In genomic region chr16:11004351-11004750, GRCh38 we compare ENCODE assay signal across 15 cellular contexts. TPM values are rescaled to one million over a fixed set of nuclear protein-coding genes. Genes with fewer than 3 reads are reported as not detected.
DNase-seq lines count a peak whose midpoint lies in the region; ATAC-seq and TF ChIP-seq lines count a peak whose summit lies in the region.
"Had no signal": no experiment of that assay in that cellular context is flagged by ENCODE, and none has a peak within 500 bp of the region (broad histone marks: within the 10 kb centered on the region; RNA-seq: fewer than 3 reads in every experiment).

No MANE protein-coding gene starts in this region.

- H3K27ac ChIP-seq in osteoblast (ENCODE audit: low read depth, low read length) = peak overlapping the region; percentile 82
- H3K27ac ChIP-seq in naive thymus-derived CD4-positive, alpha-beta T cell (ENCODE audit: low read depth, low read length) = no peak overlapping the region
- H3K27ac ChIP-seq: right atrium auricular region had no signal

- no peak for ATAC-seq in effector memory CD8-positive, alpha-beta T cell (replicated peaks)
- ATAC-seq in naive thymus-derived CD4-positive, alpha-beta T cell = no peak

- no peaks in the 10 kb centered on the region for H4K20me1 ChIP-seq in osteoblast (ENCODE audit: insufficient read depth, low read length)

- peaks cover 1 to 4% of the 10 kb centered on the region in 2 donors for H3K4me1 Mint-ChIP-seq in effector memory CD8-positive, alpha-beta T cell (ENCODE audit: low read depth in 2 of 2)
- peaks cover 0 to 43% (median 4%) of the 10 kb centered on the region in 7 donors for H3K4me1 Mint-ChIP-seq in naive thymus-derived CD4-positive, alpha-beta T cell
- H3K4me1 Mint-ChIP-seq in mesothelial cell of epicardium = peaks cover 9% of the 10 kb centered on the region

- H3K4me2 ChIP-seq in osteoblast (ENCODE audit: insufficient read depth, low read length) = peak overlapping the region; percentile 12

- no peaks in the 10 kb centered on the region for H3K79me2 ChIP-seq in osteoblast (ENCODE audit: insufficient read depth, low read length)

- DNase-seq in AG20443 (ENCODE audit: low spot score) (peak; percentile 67), MG63 (peak; percentile 55), osteoblast (ENCODE audit: insufficient read length, low spot score, missing footprints) (no peak), NOMO-1 (lab: John Stamatoyannopoulos, UW; ENCODE audit: unreplicated experiment in 2 of 2) (no peak), iPS-NIHi7 (ENCODE audit: extremely low spot score) (no peak), mesothelial cell of epicardium (ENCODE audit: low spot score in 2 of 2, unreplicated experiment in 2 of 2) (no peak)
- DNase-seq in effector memory CD8-positive, alpha-beta T cell = no peak
- no peak for DNase-seq in naive thymus-derived CD4-positive, alpha-beta T cell
- DNase-seq: activated CD4-positive, alpha-beta T cell treated with anti-CD3 and anti-CD28 coated beads for 48 hours; activated T-cell treated with anti-CD3 and anti-CD28 coated beads, Interleukin-2, amount 50 U/mL, for 48 hours; cortex of kidney; stimulated activated CD4-positive, alpha-beta T cell treated with anti-CD3 and anti-CD28 coated beads, Interleukin-4, amount 100 ng/mL, for 24 hours; uterus had no signal

- H3K36me3 ChIP-seq in MG63 (peaks cover 21% of the 10 kb centered on the region), osteoblast (ENCODE audit: insufficient read depth, low read length) (peaks cover 11% of the 10 kb centered on the region)
- peaks cover 0 to 55% (median 7%) of the 10 kb centered on the region in 3 experiments for H3K36me3 ChIP-seq in naive thymus-derived CD4-positive, alpha-beta T cell (ENCODE audit: control insufficient read depth in 2 of 3, insufficient read depth in 3 of 3, low read length in 3 of 3)
- H3K36me3 ChIP-seq: right atrium auricular region, uterus had no signal

- CTCF ChIA-PET in naive thymus-derived CD4-positive, alpha-beta T cell (lab: Charles Lee) = interaction anchor here (0.6 kb wide), 1 partner anchor 89 kb away, joined by 3 read pairs; no protein-coding TSS in a partner anchor

- no peak overlapping the region for H3K4me3 ChIP-seq in MG63
- no peak overlapping the region for H3K4me3 ChIP-seq in osteoblast (ENCODE audit: insufficient read depth, low read length)
- no peak overlapping the region for H3K4me3 ChIP-seq in naive thymus-derived CD4-positive, alpha-beta T cell (ENCODE audit: low read length)
- H3K4me3 ChIP-seq: right atrium auricular region, uterus had no signal

- peak overlapping the region; percentile 66 for H2AFZ ChIP-seq in osteoblast (ENCODE audit: low read length)

- peaks cover 38% of the 10 kb centered on the region for H3K4me1 ChIP-seq in osteoblast (ENCODE audit: insufficient read depth, low read length)
- H3K4me1 ChIP-seq in naive thymus-derived CD4-positive, alpha-beta T cell (ENCODE audit: control insufficient read depth in 2 of 2, insufficient read depth in 2 of 2, low read length in 2 of 2) = no peaks in the 10 kb centered on the region
- H3K4me1 ChIP-seq: right atrium auricular region, uterus had no signal

- no peaks in the 10 kb centered on the region for H3K9me3 Mint-ChIP-seq in effector memory CD8-positive, alpha-beta T cell
- H3K9me3 Mint-ChIP-seq in naive thymus-derived CD4-positive, alpha-beta T cell = no peaks in the 10 kb centered on the region
- H3K9me3 Mint-ChIP-seq in mesothelial cell of epicardium = no peaks in the 10 kb centered on the region
- H3K9me3 Mint-ChIP-seq: neural crest cell had no signal

- H3K27me3 ChIP-seq in MG63 (no peaks in the 10 kb centered on the region), osteoblast (ENCODE audit: insufficient read depth, low read length) (no peaks in the 10 kb centered on the region)
- no peaks in the 10 kb centered on the region for H3K27me3 ChIP-seq in naive thymus-derived CD4-positive, alpha-beta T cell (ENCODE audit: control insufficient read depth in 2 of 2, insufficient read depth in 2 of 2, low read length in 2 of 2)
- H3K27me3 ChIP-seq: right atrium auricular region, uterus had no signal

- H3K9me3 ChIP-seq in MG63 = no peaks in the 10 kb centered on the region
- no peaks in the 10 kb centered on the region for H3K9me3 ChIP-seq in osteoblast (ENCODE audit: low read depth, low read length)
- H3K9me3 ChIP-seq in naive thymus-derived CD4-positive, alpha-beta T cell (ENCODE audit: control insufficient read depth in 2 of 3, low read length in 3 of 3) = no peaks in the 10 kb centered on the region
- H3K9me3 ChIP-seq: right atrium auricular region, uterus had no signal

- intact Hi-C loops in naive thymus-derived CD4-positive, alpha-beta T cell (cut with micrococcal nuclease) = no loop called here

- H3K27me3 Mint-ChIP-seq in effector memory CD8-positive, alpha-beta T cell = no peaks in the 10 kb centered on the region
- H3K27me3 Mint-ChIP-seq in naive thymus-derived CD4-positive, alpha-beta T cell = no peaks in the 10 kb centered on the region
- H3K27me3 Mint-ChIP-seq in mesothelial cell of epicardium (ENCODE audit: low read depth) = no peaks in the 10 kb centered on the region

- POLR2A ChIA-PET in naive thymus-derived CD4-positive, alpha-beta T cell (lab: Charles Lee) = no interaction called here

- peaks cover 23% of the 10 kb centered on the region for H3K36me3 Mint-ChIP-seq in effector memory CD8-positive, alpha-beta T cell (ENCODE audit: insufficient read depth)
- peaks cover 15 to 52% (median 42%) of the 10 kb centered on the region in 5 donors for H3K36me3 Mint-ChIP-seq in naive thymus-derived CD4-positive, alpha-beta T cell
- peaks cover 25% of the 10 kb centered on the region for H3K36me3 Mint-ChIP-seq in mesothelial cell of epicardium

- H3K27ac Mint-ChIP-seq in effector memory CD8-positive, alpha-beta T cell = peak overlapping the region; percentile 12 to 60
- H3K27ac Mint-ChIP-seq in naive thymus-derived CD4-positive, alpha-beta T cell = no peak overlapping the region
- no peak overlapping the region for H3K27ac Mint-ChIP-seq in mesothelial cell of epicardium

- H3K4me3 Mint-ChIP-seq in effector memory CD8-positive, alpha-beta T cell = no peak overlapping the region
- no peak overlapping the region for H3K4me3 Mint-ChIP-seq in naive thymus-derived CD4-positive, alpha-beta T cell
- no peak overlapping the region for H3K4me3 Mint-ChIP-seq in mesothelial cell of epicardium
- H3K4me3 Mint-ChIP-seq: neural crest cell had no signal

- TF ChIP-seq CTCF in osteoblast (IDR thresholded peaks at IDR 0.05; ENCODE audit: extremely low read depth, low read depth, low read length) = no peak
- TF ChIP-seq CTCF in mesothelial cell of epicardium (IDR thresholded peaks at IDR 0.05; ENCODE audit: unreplicated experiment) = no peak

RNA-seq across cellular contexts. Expression of gene CLEC16A, which starts 60.0 kb away (rescaled TPM):
- 6.2 and 11.5 TPM in 2 replicates for total RNA-seq in MG63 (2014; rRNA removed; shearing (Covaris generic); ENCODE audit: low replicate concordance)
- total RNA-seq in osteoblast (18.9 and 25.7 TPM in 2 replicates), mesothelial cell of epicardium (40.5 to 44.9 TPM (median 43.3 TPM) in 3 replicates)
- total RNA-seq in naive thymus-derived CD4-positive, alpha-beta T cell = 10 to 100 TPM; 28.2 to 38.2 (median 34.0) TPM
- polyA plus RNA-seq in naive thymus-derived CD4-positive, alpha-beta T cell = 10 to 100 TPM; 14.7 to 25.6 TPM

Comparison
In these comparisons a context has a peak if more than half of its experiments do, and no peak if none do; other contexts are left out.
1. DNase-seq: peak in AG20443 (single experiment) and MG63 (single experiment); none in effector memory CD8-positive, alpha-beta T cell (0 of 3), osteoblast (single experiment), NOMO-1 (0 of 2), naive thymus-derived CD4-positive, alpha-beta T cell (0 of 9), iPS-NIHi7 (single experiment) and mesothelial cell of epicardium (0 of 2).
2. H3K27ac Mint-ChIP-seq: peak in effector memory CD8-positive, alpha-beta T cell (2 of 2); none in naive thymus-derived CD4-positive, alpha-beta T cell (0 of 9) and mesothelial cell of epicardium (single experiment).